In the genomic region with DNA sequence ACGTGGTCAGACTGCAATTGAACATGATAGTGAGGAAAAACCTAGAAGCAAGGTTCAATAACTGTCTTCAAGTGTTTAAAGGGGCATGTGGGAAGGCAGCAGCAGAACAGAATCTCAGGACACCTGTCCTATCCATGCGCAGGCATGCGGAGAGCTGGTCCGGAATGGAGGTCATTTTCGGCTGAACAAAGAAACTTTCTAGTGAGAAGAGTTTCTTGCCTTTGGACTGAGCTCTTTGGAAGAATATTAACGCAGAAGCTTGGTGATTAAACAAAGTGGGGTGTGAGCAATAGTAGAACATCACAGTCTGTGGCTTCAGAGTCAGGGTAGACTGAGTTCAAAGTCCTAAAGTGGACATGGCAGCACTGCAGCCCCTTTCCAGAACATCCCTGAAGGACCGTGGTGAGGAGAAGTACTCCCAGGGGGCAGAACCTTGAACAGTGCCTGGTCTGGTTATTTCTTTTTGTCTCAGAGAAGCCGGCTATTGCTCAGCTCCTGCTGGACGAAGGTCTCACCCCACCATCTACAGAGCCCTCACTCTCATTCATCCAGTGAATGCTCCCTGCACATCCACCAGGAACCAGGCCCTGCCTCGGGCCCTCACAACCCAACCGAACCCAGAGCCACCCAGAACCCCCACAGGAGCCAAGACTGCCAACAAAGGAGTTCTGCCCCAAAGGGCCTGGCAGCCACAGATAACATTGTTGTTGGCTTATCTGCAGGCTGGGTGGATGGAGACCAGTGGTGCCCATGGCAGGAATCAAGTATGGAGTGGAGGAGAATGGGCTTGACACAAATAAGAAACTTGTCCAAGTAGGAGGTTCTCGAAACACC, we compare ENCODE assay signal across 34 cellular contexts. TPM values are rescaled to one million over a fixed set of nuclear protein-coding genes. Genes with fewer than 3 reads are reported as not detected.
"Had no signal": no experiment of that assay in that cellular context is flagged by ENCODE, and none has a peak within 500 bp of the region (broad histone marks: within the 10 kb centered on the region; RNA-seq: fewer than 3 reads in every experiment).

No MANE protein-coding gene starts in this region.

- ATAC-seq: activated CD4-positive, alpha-beta T cell treated with anti-CD3 and anti-CD28 coated beads for 36 hours; activated CD8-positive, alpha-beta memory T cell treated with anti-CD3 and anti-CD28 coated beads, Interleukin-2, amount 10 ng/mL, durations not matched to agents 7 days and 5 days; activated CD8-positive, alpha-beta T cell treated with anti-CD3 and anti-CD28 coated beads, Interleukin-2, amount 10 ng/mL, durations not matched to agents 7 days and 5 days; activated naive CD8-positive, alpha-beta T cell treated with anti-CD3 and anti-CD28 coated beads, Interleukin-2, amount 50 U/mL, for 24 hours; body of pancreas; gastroesophageal sphincter had no signal

- H3K36me3 ChIP-seq: adrenal gland, colonic mucosa, esophagus squamous epithelium, gastroesophageal sphincter had no signal

- FAIRE-seq: endometrium, endothelial cell of umbilical vein had no signal

- H3K27me3 ChIP-seq: adrenal gland, body of pancreas, colonic mucosa, gastroesophageal sphincter had no signal

- H3K4me3 ChIP-seq: adrenal gland, body of pancreas, colonic mucosa, esophagus squamous epithelium, gastroesophageal sphincter had no signal

- H3K9me3 ChIP-seq: adrenal gland, body of pancreas, colonic mucosa, esophagus squamous epithelium, gastroesophageal sphincter had no signal

- H3K27ac ChIP-seq: adrenal gland, body of pancreas, colonic mucosa, epithelial cell of prostate, esophagus squamous epithelium, gastroesophageal sphincter had no signal

- H3K4me1 ChIP-seq: adrenal gland, body of pancreas, colonic mucosa, esophagus squamous epithelium, gastroesophageal sphincter had no signal

- DNase-seq: activated CD4-positive, alpha-beta memory T cell treated with anti-CD3 and anti-CD28 coated beads for 36 hours; activated CD4-positive, alpha-beta T cell treated with anti-CD3 and anti-CD28 coated beads for 36 hours; activated CD4-positive, alpha-beta T cell treated with anti-CD3 and anti-CD28 coated beads, Interleukin-2, amount 10 ng/mL, durations not matched to agents 24 days and 14 days; activated CD4-positive, CD25-positive, alpha-beta regulatory T cell; activated CD4-positive, CD25-positive, alpha-beta regulatory T cell treated with anti-CD3 and anti-CD28 coated beads, Interleukin-2, amount 50 U/mL, for 72 hours; activated CD8-positive, alpha-beta memory T cell treated with anti-CD3 and anti-CD28 coated beads, Interleukin-2, amount 10 ng/mL, durations not matched to agents 7 days and 5 days; activated CD8-positive, alpha-beta memory T cell treated with anti-CD3 and anti-CD28 coated beads, Interleukin-2, amount 50 U/mL, for 4 hours; activated CD8-positive, alpha-beta T cell treated with anti-CD3 and anti-CD28 coated beads, Interleukin-2, amount 10 ng/mL, durations not matched to agents 7 days and 5 days; activated effector memory CD4-positive, alpha-beta T cell treated with anti-CD3 and anti-CD28 coated beads, Interleukin-2, amount 50 U/mL, for 16 hours; activated naive CD4-positive, alpha-beta T cell treated with anti-CD3 and anti-CD28 coated beads for 36 hours; activated naive CD8-positive, alpha-beta T cell treated with anti-CD3 and anti-CD28 coated beads for 36 hours; activated naive CD8-positive, alpha-beta T cell treated with anti-CD3 and anti-CD28 coated beads, Interleukin-2, amount 50 U/mL, for 24 hours; activated T-cell treated with anti-CD3 and anti-CD28 coated beads, Interleukin-2, amount 50 U/mL, for 1 hour; activated T-cell treated with anti-CD3 and anti-CD28 coated beads, Interleukin-2, amount 50 U/mL, for 48 hours; adrenal gland; amygdala; aorta; body of pancreas; central memory CD4-positive, alpha-beta T cell; cerebellar nuclear complex; colonic mucosa; effector CD8-positive, alpha-beta T cell; esophagus squamous epithelium; foreskin melanocyte; T-helper 2 cell had no signal

RNA-seq across cellular contexts. Expression of a gene that starts 2.8 kb away (rescaled TPM):
- total RNA-seq: activated CD4-positive, alpha-beta memory T cell treated with anti-CD3 and anti-CD28 coated beads for 36 hours; activated CD4-positive, alpha-beta T cell treated with anti-CD3 and anti-CD28 coated beads, Interleukin-2, amount 10 ng/mL, durations not matched to agents 24 days and 14 days; activated CD8-positive, alpha-beta memory T cell treated with anti-CD3 and anti-CD28 coated beads for 36 hours; activated T-helper 1 cell treated with anti-CD3 and anti-CD28 coated beads, Interleukin-12 subunit alpha, Interleukin-12 subunit beta, Interleukin-2, Interleukin-4 antibody, amounts not matched to agents 30 ng/mL and 10 ng/mL and 1 ng/mL, durations not matched to agents 14 hours and 24 hours and 36 hours; fibroblast of lung; fibroblast of villous mesenchyme; glomerular endothelial cell had no signal
- polyA plus RNA-seq: endothelial cell of umbilical vein had no signal
